8 cellular contexts compared by ENCODE assay signal in genomic region chr15:80072285-80072684, GRCh38. TPM values are rescaled to one million over a fixed set of nuclear protein-coding genes. Genes with fewer than 3 reads are reported as not detected.
DNase-seq lines count a peak whose midpoint lies in the region; ATAC-seq, FAIRE-seq and TF ChIP-seq lines count a peak whose summit lies in the region.

No MANE protein-coding gene starts in this region.

- TF ChIP-seq CTCF in cardiac muscle cell (IDR thresholded peaks at IDR 0.05; ENCODE audit: low read depth, low read length) (no peak), parathyroid adenoma (IDR thresholded peaks at IDR 0.05) (no peak)

- no peaks in the 10 kb centered on the region for H3K36me3 ChIP-seq in cardiac muscle cell
- no peaks in the 10 kb centered on the region for H3K36me3 ChIP-seq in parathyroid adenoma (ENCODE audit: control insufficient read depth, insufficient read depth, low read length)

- peak overlapping the region; percentile 42 for H2AFZ ChIP-seq in parathyroid adenoma

- DNase-seq in D341Med (ENCODE audit: low spot score) (peak; percentile 56), NCI-H510A treated with DMSO at 0.1 percent for 48 hours (lab: John Stamatoyannopoulos, UW) (peak; percentile 86), cardiac muscle cell (ENCODE audit: low read depth in 1 of 2, low spot score in 1 of 2) (peak; percentile 85 to 93), GM12892 (ENCODE audit: insufficient read length) (no peak)
- no peak for DNase-seq in activated naive CD4-positive, alpha-beta T cell treated with anti-CD3 and anti-CD28 coated beads, Interleukin-2, amount 50 U/mL, for 72 hours (ENCODE audit: low spot score in 2 of 2)

- ATAC-seq in GM19452 (IDR thresholded peaks at IDR 0.05; ENCODE audit: unreplicated experiment) (peak; percentile 86), HG03558 (IDR thresholded peaks at IDR 0.05; ENCODE audit: extremely low read depth, unreplicated experiment) (peak; percentile 81)
- ATAC-seq in activated naive CD4-positive, alpha-beta T cell treated with anti-CD3 and anti-CD28 coated beads, Interleukin-2, amount 50 U/mL, for 72 hours, result peak; percentile 69 to 98

- H3K27me3 ChIP-seq in cardiac muscle cell (no peaks in the 10 kb centered on the region), parathyroid adenoma (ENCODE audit: control insufficient read depth, insufficient read depth, low read length) (no peaks in the 10 kb centered on the region)

- H3K36me3 Mint-ChIP-seq in activated naive CD4-positive, alpha-beta T cell treated with anti-CD3 and anti-CD28 coated beads, Interleukin-2, amount 50 U/mL, for 72 hours, result no peaks in the 10 kb centered on the region

- peak overlapping the region; percentile 75 for H3K4me2 ChIP-seq in parathyroid adenoma (ENCODE audit: low read length)

- peak overlapping the region; percentile 41 to 66 for H3K27ac Mint-ChIP-seq in activated naive CD4-positive, alpha-beta T cell treated with anti-CD3 and anti-CD28 coated beads, Interleukin-2, amount 50 U/mL, for 72 hours

- no peaks in the 10 kb centered on the region for H3K9me3 Mint-ChIP-seq in activated naive CD4-positive, alpha-beta T cell treated with anti-CD3 and anti-CD28 coated beads, Interleukin-2, amount 50 U/mL, for 72 hours

- H3K79me2 ChIP-seq in parathyroid adenoma, result peaks cover 11% of the 10 kb centered on the region

- H3K4me1 ChIP-seq in cardiac muscle cell (ENCODE audit: low read depth), result peaks cover 40% of the 10 kb centered on the region
- peaks cover 2% of the 10 kb centered on the region for H3K4me1 ChIP-seq in parathyroid adenoma

- H3K9me3 ChIP-seq in cardiac muscle cell (ENCODE audit: low read depth) (no peaks in the 10 kb centered on the region), parathyroid adenoma (ENCODE audit: control insufficient read depth, low read length) (no peaks in the 10 kb centered on the region)

- TF ChIP-seq POLR2A in GM12892 (IDR thresholded peaks at IDR 0.05; ENCODE audit: low read depth, low read length), result no peak

- no peak for FAIRE-seq in GM12892 (lab: Jason Lieb, UNC)

- H3K27ac ChIP-seq in cardiac muscle cell (no peak overlapping the region), parathyroid adenoma (no peak overlapping the region)

- no peak overlapping the region for H3K9ac ChIP-seq in parathyroid adenoma

- H3K4me3 ChIP-seq in cardiac muscle cell (peak overlapping the region; percentile 57), parathyroid adenoma (ENCODE audit: low read depth, low read length) (peak overlapping the region; percentile 62)

RNA-seq across cellular contexts. Expression of gene ZFAND6, which starts 12.8 kb away (rescaled TPM):
- 10 to 100 TPM; 35.8 to 42.4 TPM for total RNA-seq in activated naive CD4-positive, alpha-beta T cell treated with anti-CD3 and anti-CD28 coated beads, Interleukin-2, amount 50 U/mL, for 72 hours
- total RNA-seq in cardiac muscle cell, result 192 and 195 TPM in 2 replicates
- polyA plus RNA-seq in cardiac muscle cell, result 215 and 253 TPM in 2 replicates
- 73.6 TPM for polyA plus RNA-seq in GM12892 (2012; ENCODE audit: missing spikeins)

Comparison
In these comparisons a context has a peak if more than half of its experiments do, and no peak if none do; other contexts are left out.
1. DNase-seq: peak in D341Med (single experiment), NCI-H510A treated with DMSO at 0.1 percent for 48 hours (single experiment) and cardiac muscle cell (2 of 2); none in activated naive CD4-positive, alpha-beta T cell treated with anti-CD3 and anti-CD28 coated beads, Interleukin-2, amount 50 U/mL, for 72 hours (0 of 2) and GM12892 (single experiment).
2. Peak in every context shown above with its lines, with median percentiles within 50 percentile points of each other: ATAC-seq.